8 cellular contexts compared by ENCODE assay signal in genomic region chr4:139509727-139510410, GRCh38. TPM values are rescaled to one million over a fixed set of nuclear protein-coding genes. Genes with fewer than 3 reads are reported as not detected.
DNase-seq lines count a peak whose midpoint lies in the region; ATAC-seq and TF ChIP-seq lines count a peak whose summit lies in the region.

No MANE protein-coding gene starts in this region.

- no peak overlapping the region for H3K27ac ChIP-seq in Peyer's patch

- no peaks in the 10 kb centered on the region for H3K9me3 ChIP-seq in Peyer's patch

- DNase-seq in DMS53 (lab: John Stamatoyannopoulos, UW) (peak; percentile 30), DMS53 treated with DMSO at 0.1 percent for 48 hours (lab: John Stamatoyannopoulos, UW; ENCODE audit: unreplicated experiment) (no peak), Peyer's patch (no peak), fibroblast of the aortic adventitia (ENCODE audit: low read depth) (no peak), renal cortical epithelial cell (ENCODE audit: low read depth) (peak; percentile 33), NCI-H1436 (lab: John Stamatoyannopoulos, UW) (no peak), GDM1 (lab: John Stamatoyannopoulos, UW) (no peak)

- H3K4me3 ChIP-seq in Peyer's patch (no peak overlapping the region), fibroblast of the aortic adventitia (ENCODE audit: low read depth, low read length) (no peak overlapping the region)

- no peak for TF ChIP-seq POLR2A in Peyer's patch (IDR thresholded peaks at IDR 0.05)

- H3K4me1 ChIP-seq in Peyer's patch, result no peaks in the 10 kb centered on the region

- no peak for ATAC-seq in GM21717 (IDR thresholded peaks at IDR 0.05; ENCODE audit: unreplicated experiment)

- no peaks in the 10 kb centered on the region for H3K27me3 ChIP-seq in Peyer's patch

- peak in 4 of 6 experiments; percentile 8 to 45 (median 35) for TF ChIP-seq CTCF in Peyer's patch (IDR thresholded peaks at IDR 0.05)
- TF ChIP-seq CTCF in fibroblast of the aortic adventitia (IDR thresholded peaks at IDR 0.05; ENCODE audit: insufficient read depth, low read length), result peak; percentile 33

- peaks cover 0 to 52% (median 0%) of the 10 kb centered on the region in 3 donors for H3K36me3 ChIP-seq in Peyer's patch

RNA-seq across cellular contexts. Expression of gene SETD7, which starts 46.1 kb away (rescaled TPM):
- 10 to 100 TPM in 3 of 4 donors, 1 to 10 TPM in 1; 9.3 to 37.1 (median 16.0) TPM for total RNA-seq in Peyer's patch
- 80.3 and 134 TPM in 2 replicates for total RNA-seq in fibroblast of the aortic adventitia (ENCODE audit: low replicate concordance)
- 37.7 and 38.0 TPM in 2 replicates for total RNA-seq in renal cortical epithelial cell

RNA-seq across cellular contexts. Expression of gene RAB33B, which starts 55.9 kb away (rescaled TPM):
- 1 to 10 TPM; 5.3 to 8.3 (median 6.6) TPM for total RNA-seq in Peyer's patch
- 12.2 and 16.1 TPM in 2 replicates for total RNA-seq in fibroblast of the aortic adventitia (ENCODE audit: low replicate concordance)
- total RNA-seq in renal cortical epithelial cell, result 15.1 and 17.9 TPM in 2 replicates

Comparison
In these comparisons a context has a peak if more than half of its experiments do, and no peak if none do; other contexts are left out.
1. DNase-seq: peak in DMS53 (single experiment) and renal cortical epithelial cell (single experiment); none in DMS53 treated with DMSO at 0.1 percent for 48 hours (single experiment), Peyer's patch (0 of 3), fibroblast of the aortic adventitia (single experiment), NCI-H1436 (single experiment) and GDM1 (single experiment).